In the genomic region with DNA sequence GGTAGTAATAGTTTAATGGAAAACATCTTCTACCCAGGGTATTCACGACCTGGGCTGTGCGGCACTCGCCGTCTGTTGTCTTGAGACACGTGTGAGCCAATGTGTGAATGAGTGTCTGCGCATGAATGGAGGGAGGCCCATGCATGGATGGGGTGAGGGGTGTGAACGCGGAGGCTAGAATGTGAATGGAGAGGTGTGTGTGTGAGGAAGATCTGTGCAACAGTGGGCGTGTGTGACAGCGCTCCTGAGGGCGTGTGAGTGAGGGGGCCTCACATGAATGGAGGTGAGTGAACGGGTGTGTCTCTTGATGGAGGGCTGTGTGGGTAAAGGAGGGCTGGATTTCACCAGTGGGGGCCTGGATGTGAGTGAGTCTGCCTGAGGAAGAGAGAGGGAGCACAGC, we compare ENCODE assay signal across 2 cellular contexts.
TF ChIP-seq lines count a peak whose summit lies in the region.

No MANE protein-coding gene starts in this region.

TF ChIP-seq in WTC11, 78 proteins besides CTCF, POLR2A, EP300 and RAD21:
- no peak for TF ChIP-seq ZNF396 (CRISPR knock-in tag; IDR thresholded peaks at IDR 0.05; ENCODE audit: borderline replicate concordance)
- TF ChIP-seq GTF2I (CRISPR knock-in tag; conservative IDR thresholded peaks at IDR 0.05) = no peak
- TF ChIP-seq NR1H2 (CRISPR knock-in tag; IDR thresholded peaks at IDR 0.05) = no peak
- TF ChIP-seq FOXJ3 (CRISPR knock-in tag; IDR thresholded peaks at IDR 0.05; ENCODE audit: borderline replicate concordance) = no peak
- no peak for TF ChIP-seq ZNF263 (CRISPR knock-in tag; IDR thresholded peaks at IDR 0.05; ENCODE audit: low read depth)
- no peak for TF ChIP-seq SMAD4 (CRISPR knock-in tag; IDR thresholded peaks at IDR 0.05)
- TF ChIP-seq, protein P1, sequence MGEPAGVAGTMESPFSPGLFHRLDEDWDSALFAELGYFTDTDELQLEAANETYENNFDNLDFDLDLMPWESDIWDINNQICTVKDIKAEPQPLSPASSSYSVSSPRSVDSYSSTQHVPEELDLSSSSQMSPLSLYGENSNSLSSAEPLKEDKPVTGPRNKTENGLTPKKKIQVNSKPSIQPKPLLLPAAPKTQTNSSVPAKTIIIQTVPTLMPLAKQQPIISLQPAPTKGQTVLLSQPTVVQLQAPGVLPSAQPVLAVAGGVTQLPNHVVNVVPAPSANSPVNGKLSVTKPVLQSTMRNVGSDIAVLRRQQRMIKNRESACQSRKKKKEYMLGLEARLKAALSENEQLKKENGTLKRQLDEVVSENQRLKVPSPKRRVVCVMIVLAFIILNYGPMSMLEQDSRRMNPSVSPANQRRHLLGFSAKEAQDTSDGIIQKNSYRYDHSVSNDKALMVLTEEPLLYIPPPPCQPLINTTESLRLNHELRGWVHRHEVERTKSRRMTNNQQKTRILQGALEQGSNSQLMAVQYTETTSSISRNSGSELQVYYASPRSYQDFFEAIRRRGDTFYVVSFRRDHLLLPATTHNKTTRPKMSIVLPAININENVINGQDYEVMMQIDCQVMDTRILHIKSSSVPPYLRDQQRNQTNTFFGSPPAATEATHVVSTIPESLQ (CRISPR knock-in tag; IDR thresholded peaks at IDR 0.05) = no peak

TF ChIP-seq in H1, 55 proteins besides CTCF, POLR2A, EP300 and RAD21:
- no peak for TF ChIP-seq SP4 (IDR thresholded peaks at IDR 0.05; ENCODE audit: low read length)
- TF ChIP-seq SIRT6 (IDR thresholded peaks at IDR 0.05; ENCODE audit: low read length) = no peak
- no peak for TF ChIP-seq TAF7 (optimal IDR thresholded peaks at IDR 0.05; ENCODE audit: borderline replicate concordance, low read depth, low read length)
- no peak for TF ChIP-seq EZH2 (IDR thresholded peaks at IDR 0.05; ENCODE audit: low read depth, low read length, severe bottlenecking)
- TF ChIP-seq MAFK (IDR thresholded peaks at IDR 0.05; ENCODE audit: low read depth, low read length) = no peak
- no peak for TF ChIP-seq TCF12 (IDR thresholded peaks at IDR 0.05; ENCODE audit: low read depth, low read length)
- no peak for TF ChIP-seq CBX8 (IDR thresholded peaks at IDR 0.05; ENCODE audit: borderline replicate concordance, low read depth, low read length)
- TF ChIP-seq CEBPB (IDR thresholded peaks at IDR 0.05; ENCODE audit: low read depth, low read length) = no peak
- TF ChIP-seq CHD1 (IDR thresholded peaks at IDR 0.05; ENCODE audit: low read depth, low read length) = no peak
- no peak for TF ChIP-seq GTF2F1 (IDR thresholded peaks at IDR 0.05; ENCODE audit: borderline replicate concordance, low read depth, low read length)
- no peak for TF ChIP-seq RFX5 (IDR thresholded peaks at IDR 0.05; ENCODE audit: borderline replicate concordance, low read depth, low read length)
- TF ChIP-seq, protein P2, sequence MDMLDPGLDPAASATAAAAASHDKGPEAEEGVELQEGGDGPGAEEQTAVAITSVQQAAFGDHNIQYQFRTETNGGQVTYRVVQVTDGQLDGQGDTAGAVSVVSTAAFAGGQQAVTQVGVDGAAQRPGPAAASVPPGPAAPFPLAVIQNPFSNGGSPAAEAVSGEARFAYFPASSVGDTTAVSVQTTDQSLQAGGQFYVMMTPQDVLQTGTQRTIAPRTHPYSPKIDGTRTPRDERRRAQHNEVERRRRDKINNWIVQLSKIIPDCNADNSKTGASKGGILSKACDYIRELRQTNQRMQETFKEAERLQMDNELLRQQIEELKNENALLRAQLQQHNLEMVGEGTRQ (IDR thresholded peaks at IDR 0.05; ENCODE audit: low read length) = no peak
- no peak for TF ChIP-seq TBP (IDR thresholded peaks at IDR 0.05; ENCODE audit: low read depth, low read length)
- no peak for TF ChIP-seq RBBP5 (IDR thresholded peaks at IDR 0.05; ENCODE audit: borderline replicate concordance, low read depth, low read length)
